Comparison of ENCODE assay signal across 16 cellular contexts in the genomic region with DNA sequence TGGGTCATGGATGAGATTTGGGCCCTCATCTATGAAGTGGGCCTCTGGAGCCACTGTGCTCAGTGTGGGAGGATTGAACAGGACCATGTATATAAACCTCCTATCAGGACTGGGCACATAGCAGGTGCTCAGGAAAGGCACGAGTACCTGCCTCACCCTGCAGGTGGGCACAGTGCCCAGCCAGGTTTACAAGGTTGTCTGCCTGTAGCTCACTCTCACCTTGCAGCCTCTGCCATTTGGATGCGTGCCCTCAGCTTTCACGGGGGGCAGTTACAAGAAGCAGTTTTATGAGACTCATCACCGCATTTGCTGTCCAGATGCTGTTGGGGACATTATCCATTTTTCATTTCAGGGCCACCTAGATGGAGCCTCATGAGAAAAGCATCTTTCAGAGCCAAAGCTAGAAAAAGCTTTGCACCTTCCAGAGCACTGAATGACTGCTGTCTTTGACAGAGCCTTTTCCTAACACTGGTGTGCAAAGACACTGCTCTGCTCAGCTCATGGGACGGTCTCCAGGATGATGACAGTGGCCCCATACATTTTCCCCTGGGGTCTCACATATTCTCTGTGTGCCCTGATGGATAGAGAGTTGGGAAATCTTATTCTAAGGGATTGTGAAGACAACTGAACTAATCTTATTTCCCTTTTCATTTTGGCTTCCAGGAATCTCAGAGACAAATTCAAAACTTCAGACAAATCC.
DNase-seq lines count a peak whose midpoint lies in the region; ATAC-seq and TF ChIP-seq lines count a peak whose summit lies in the region.
"Had no signal": no experiment of that assay in that cellular context is flagged by ENCODE, and none has a peak within 500 bp of the region (broad histone marks: within the 10 kb centered on the region; RNA-seq: fewer than 3 reads in every experiment).

No MANE protein-coding gene starts in this region.

- BruUV-seq in IMR-90 (replicated peaks; lab: Mats Ljungman, UMichigan) (no TSS peak), Panc1 (replicated peaks; lab: Mats Ljungman, UMichigan) (no TSS peak)

- no peak overlapping the region for H3K27ac Mint-ChIP-seq in natural killer cell treated with Interleukin-12 subunit alpha and Interleukin-12 subunit beta and Interleukin-15 and Interleukin-18, amount 100 ng/mL, for 72 hours
- H3K27ac Mint-ChIP-seq in type B pancreatic cell: no peak overlapping the region
- H3K27ac Mint-ChIP-seq in stimulated activated effector memory CD8-positive, alpha-beta T cell treated with anti-CD3 and anti-CD28 coated beads, Interleukin-12 subunit alpha, Interleukin-12 subunit beta, amount 100 ng/mL, for 72 hours: no peak overlapping the region
- H3K27ac Mint-ChIP-seq in HFFc6: no peak overlapping the region
- H3K27ac Mint-ChIP-seq: B cell had no signal

- no peak overlapping the region for H3K56ac ChIP-seq in IMR-90 (ENCODE audit: extremely low read depth, insufficient read depth, low read length)

- H3K18ac ChIP-seq in IMR-90 (ENCODE audit: low read depth, low read length): no peak overlapping the region

- no peak overlapping the region for H3K4ac ChIP-seq in IMR-90 (ENCODE audit: low read depth, low read length)

- intact Hi-C loops in IMR-90 (cut with micrococcal nuclease) (loop anchor here (10.0 kb wide), 3 partner anchors 156 to 846 kb away; no protein-coding TSS in a partner anchor), Panc1 (cut with micrococcal nuclease; ENCODE audit: unreplicated experiment) (loop anchor here (10.0 kb wide), 2 partner anchors 156 to 324 kb away; no protein-coding TSS in a partner anchor)

- no peak for TF ChIP-seq POLR2A in IMR-90 (IDR thresholded peaks at IDR 0.05; ENCODE audit: low read depth, low read length)

- in situ Hi-C loops in IMR-90 (cut with MboI; ENCODE audit: low sequenced_read_pairs): loop anchor here (25.0 kb wide), 2 partner anchors 519 to 819 kb away; no protein-coding TSS in a partner anchor
- in situ Hi-C loops in Panc1 (cut with HindIII; ENCODE audit: low pct_unique_long_range_greater_than_20kb, low sequenced_read_pairs): no loop called here

- H4K8ac ChIP-seq in IMR-90 (ENCODE audit: low read depth in 2 of 2, low read length in 2 of 2): no peak overlapping the region

- no peak overlapping the region for H3K14ac ChIP-seq in IMR-90 (replicated peaks; ENCODE audit: low read depth, low read length)

- H3K9me1 ChIP-seq in IMR-90 (ENCODE audit: insufficient read depth, low read length): no peaks in the 10 kb centered on the region

- H4K20me1 ChIP-seq in IMR-90 (ENCODE audit: insufficient read depth, low read length): no peaks in the 10 kb centered on the region

- H3K27ac ChIP-seq in IMR-90 (ENCODE audit: insufficient read depth, low read length) (no peak overlapping the region), Panc1 (ENCODE audit: low read length) (0 out of 2 replicates have a peak overlapping the region, but pooled peaks have one; percentile 12)

- peak overlapping the region; percentile 43 for H2AFZ ChIP-seq in IMR-90 (replicated peaks; ENCODE audit: low read length, poor library complexity)

- H3K4me1 Mint-ChIP-seq in natural killer cell treated with Interleukin-12 subunit alpha and Interleukin-12 subunit beta and Interleukin-15 and Interleukin-18, amount 100 ng/mL, for 72 hours (ENCODE audit: low read depth in 2 of 2): no peaks in the 10 kb centered on the region
- H3K4me1 Mint-ChIP-seq in type B pancreatic cell (ENCODE audit: unreplicated experiment) (peaks cover 10% of the 10 kb centered on the region), HFFc6 (ENCODE audit: low read depth) (no peaks in the 10 kb centered on the region)
- no peaks in the 10 kb centered on the region for H3K4me1 Mint-ChIP-seq in stimulated activated effector memory CD8-positive, alpha-beta T cell treated with anti-CD3 and anti-CD28 coated beads, Interleukin-12 subunit alpha, Interleukin-12 subunit beta, amount 100 ng/mL, for 72 hours
- H3K4me1 Mint-ChIP-seq: B cell; CD4-positive, CD25-positive, alpha-beta regulatory T cell had no signal

- H3K9me3 ChIP-seq in IMR-90 (ENCODE audit: control insufficient read depth, insufficient read depth, low read length) (no peaks in the 10 kb centered on the region), Panc1 (ENCODE audit: control insufficient read depth, insufficient read depth, low read depth, low read length) (no peaks in the 10 kb centered on the region)
- H3K9me3 ChIP-seq: Caco-2 had no signal

- 81% methylated on average over 3 of the region's 5 CpGs; no CpG with 5 or more reads in 1 of the 2 experiments for WGBS in IMR-90 (ENCODE audit: extremely low coverage in 2 of 2, insufficient read length in 1 of 2), 2 experiments

- POLR2A ChIA-PET in IMR-90 (lab: Charles Lee; ENCODE audit: unreplicated experiment): no interaction called here
- POLR2A ChIA-PET in Panc1 (lab: Charles Lee): no interaction called here

- ATAC-seq in IMR-90 (ENCODE audit: low read depth) (no peak), Panc1 (no peak), GM18858 (IDR thresholded peaks at IDR 0.05; ENCODE audit: unreplicated experiment) (no peak)
- ATAC-seq in natural killer cell treated with Interleukin-12 subunit alpha and Interleukin-12 subunit beta and Interleukin-15 and Interleukin-18, amount 100 ng/mL, for 72 hours: no peak
- ATAC-seq in stimulated activated effector memory CD8-positive, alpha-beta T cell treated with anti-CD3 and anti-CD28 coated beads, Interleukin-12 subunit alpha, Interleukin-12 subunit beta, amount 100 ng/mL, for 72 hours: no peak

- H3K9me3 Mint-ChIP-seq in natural killer cell treated with Interleukin-12 subunit alpha and Interleukin-12 subunit beta and Interleukin-15 and Interleukin-18, amount 100 ng/mL, for 72 hours: no peaks in the 10 kb centered on the region
- H3K9me3 Mint-ChIP-seq in type B pancreatic cell (no peaks in the 10 kb centered on the region), HFFc6 (no peaks in the 10 kb centered on the region)
- no peaks in the 10 kb centered on the region for H3K9me3 Mint-ChIP-seq in stimulated activated effector memory CD8-positive, alpha-beta T cell treated with anti-CD3 and anti-CD28 coated beads, Interleukin-12 subunit alpha, Interleukin-12 subunit beta, amount 100 ng/mL, for 72 hours
- H3K9me3 Mint-ChIP-seq: CD4-positive, CD25-positive, alpha-beta regulatory T cell had no signal

- no peaks in the 10 kb centered on the region for H3K79me1 ChIP-seq in IMR-90 (ENCODE audit: low read depth in 1 of 2, low read length in 2 of 2)

- peaks cover 0 to 3% of the 10 kb centered on the region in 2 donors for H3K27me3 Mint-ChIP-seq in natural killer cell treated with Interleukin-12 subunit alpha and Interleukin-12 subunit beta and Interleukin-15 and Interleukin-18, amount 100 ng/mL, for 72 hours
- H3K27me3 Mint-ChIP-seq in type B pancreatic cell (no peaks in the 10 kb centered on the region), HFFc6 (ENCODE audit: insufficient read depth) (peaks cover 16% of the 10 kb centered on the region)
- H3K27me3 Mint-ChIP-seq: B cell had no signal

- H2BK20ac ChIP-seq in IMR-90 (ENCODE audit: low read depth, low read length): no peak overlapping the region

- no peak for DNase-seq in IMR-90
- DNase-seq in Panc1 (ENCODE audit: low read depth, low spot score): no peak
- DNase-seq in natural killer cell treated with Interleukin-12 subunit alpha and Interleukin-12 subunit beta and Interleukin-15 and Interleukin-18, amount 100 ng/mL, for 72 hours (ENCODE audit: low spot score): peak; percentile 53
- peak; percentile 39 for DNase-seq in type B pancreatic cell (ENCODE audit: extremely low spot score, unreplicated experiment)
- DNase-seq in stimulated activated effector memory CD8-positive, alpha-beta T cell treated with anti-CD3 and anti-CD28 coated beads, Interleukin-12 subunit alpha, Interleukin-12 subunit beta, amount 100 ng/mL, for 72 hours (ENCODE audit: low spot score in 2 of 2): no peak
- DNase-seq in HFFc6: no peak
- DNase-seq: CD4-positive, CD25-positive, alpha-beta regulatory T cell; DMS153; KG1; NCI-H1048; NCI-H1436 treated with DMSO at 0.1 percent for 48 hours; NCI-H2081 treated with DMSO at 0.1 percent for 48 hours; NCI-H510A treated with DMSO at 0.1 percent for 48 hours had no signal

- H4K5ac ChIP-seq in IMR-90 (ENCODE audit: low read depth, low read length): no peak overlapping the region

- no peaks in the 10 kb centered on the region for H3K36me3 Mint-ChIP-seq in natural killer cell treated with Interleukin-12 subunit alpha and Interleukin-12 subunit beta and Interleukin-15 and Interleukin-18, amount 100 ng/mL, for 72 hours
- H3K36me3 Mint-ChIP-seq in type B pancreatic cell (no peaks in the 10 kb centered on the region), HFFc6 (ENCODE audit: low read depth) (no peaks in the 10 kb centered on the region)
- no peaks in the 10 kb centered on the region for H3K36me3 Mint-ChIP-seq in stimulated activated effector memory CD8-positive, alpha-beta T cell treated with anti-CD3 and anti-CD28 coated beads, Interleukin-12 subunit alpha, Interleukin-12 subunit beta, amount 100 ng/mL, for 72 hours
- H3K36me3 Mint-ChIP-seq: CD4-positive, CD25-positive, alpha-beta regulatory T cell had no signal

- H3K27me3 ChIP-seq in IMR-90 (ENCODE audit: control insufficient read depth, insufficient read depth, low read length) (peaks cover 3% of the 10 kb centered on the region; the same call in 1 of the 2 replicates), Panc1 (ENCODE audit: control insufficient read depth, insufficient read depth, low read length) (no peaks in the 10 kb centered on the region)

- no peak overlapping the region for H3K23ac ChIP-seq in IMR-90 (ENCODE audit: low read depth, low read length)

- H3K36me3 ChIP-seq in IMR-90 (ENCODE audit: control insufficient read depth, insufficient read depth, low read length): no peaks in the 10 kb centered on the region
- H3K36me3 ChIP-seq in Panc1 (ENCODE audit: control insufficient read depth, insufficient read depth, low read length): no peaks in the 10 kb centered on the region

- CTCF ChIA-PET in IMR-90 (lab: Yijun Ruan, JAX) (no interaction called here), Panc1 (lab: Charles Lee) (no interaction called here)

- no peak overlapping the region for H2AK9ac ChIP-seq in IMR-90 (replicated peaks; ENCODE audit: low read depth, low read length, poor library complexity)

- H4K91ac ChIP-seq in IMR-90 (ENCODE audit: insufficient read depth, low read depth, low read length): no peak overlapping the region

- no peak overlapping the region for H3K4me2 ChIP-seq in IMR-90 (ENCODE audit: low read depth, low read length)

- H3K9ac ChIP-seq in IMR-90 (ENCODE audit: low read depth, low read length): no peak overlapping the region

- no peak overlapping the region for H2BK15ac ChIP-seq in IMR-90 (ENCODE audit: low read depth, low read length)

- dilution Hi-C loops in IMR-90 (cut with HindIII; ENCODE audit: low sequenced_read_pairs, unreplicated experiment): no loop called here

- H3K4me3 ChIP-seq in IMR-90 (ENCODE audit: insufficient read depth, low read depth, low read length) (no peak overlapping the region), Panc1 (ENCODE audit: low read depth in 2 of 2, low read length in 2 of 2) (no peak overlapping the region)

- TF ChIP-seq CTCF in IMR-90 (conservative IDR thresholded peaks at IDR 0.05; ENCODE audit: low read depth, low read length) (no peak), Panc1 (IDR thresholded peaks at IDR 0.05) (no peak), type B pancreatic cell (conservative IDR thresholded peaks at IDR 0.05) (no peak), HFFc6 (IDR thresholded peaks at IDR 0.05) (no peak)

- no peak overlapping the region for H2AK5ac ChIP-seq in IMR-90 (ENCODE audit: low read depth, low read length)

- no peak overlapping the region for H2BK5ac ChIP-seq in IMR-90 (ENCODE audit: low read depth, low read length, poor library complexity, severe bottlenecking)

- H3K4me1 ChIP-seq in IMR-90 (ENCODE audit: control insufficient read depth, insufficient read depth, low read length) (no peaks in the 10 kb centered on the region), Panc1 (ENCODE audit: control insufficient read depth, insufficient read depth, low read length) (no peaks in the 10 kb centered on the region)
- H3K4me1 ChIP-seq: Caco-2 had no signal

- H2BK120ac ChIP-seq in IMR-90 (ENCODE audit: low read depth, low read length): no peak overlapping the region

- no peak for TF ChIP-seq RAD21 in IMR-90 (IDR thresholded peaks at IDR 0.05; ENCODE audit: low read length)

- H3K4me3 Mint-ChIP-seq in natural killer cell treated with Interleukin-12 subunit alpha and Interleukin-12 subunit beta and Interleukin-15 and Interleukin-18, amount 100 ng/mL, for 72 hours: no peak overlapping the region
- H3K4me3 Mint-ChIP-seq in type B pancreatic cell (no peak overlapping the region), HFFc6 (no peak overlapping the region)
- no peak overlapping the region for H3K4me3 Mint-ChIP-seq in stimulated activated effector memory CD8-positive, alpha-beta T cell treated with anti-CD3 and anti-CD28 coated beads, Interleukin-12 subunit alpha, Interleukin-12 subunit beta, amount 100 ng/mL, for 72 hours
- H3K4me3 Mint-ChIP-seq: B cell; CD4-positive, CD25-positive, alpha-beta regulatory T cell had no signal

Comparison
In these comparisons a context has a peak if more than half of its experiments do, and no peak if none do; other contexts are left out.
1. DNase-seq: peak in natural killer cell treated with Interleukin-12 subunit alpha and Interleukin-12 subunit beta and Interleukin-15 and Interleukin-18, amount 100 ng/mL, for 72 hours (single experiment) and type B pancreatic cell (single experiment); none in IMR-90 (single experiment), Panc1 (single experiment), stimulated activated effector memory CD8-positive, alpha-beta T cell treated with anti-CD3 and anti-CD28 coated beads, Interleukin-12 subunit alpha, Interleukin-12 subunit beta, amount 100 ng/mL, for 72 hours (0 of 2) and HFFc6 (single experiment).